Comparison of ENCODE assay signal across 38 cellular contexts in genomic region chr12:41076114-41076513, GRCh38.
"Had no signal": no experiment of that assay in that cellular context is flagged by ENCODE, and none has a peak within 500 bp of the region (broad histone marks: within the 10 kb centered on the region; RNA-seq: fewer than 3 reads in every experiment).

No MANE protein-coding gene starts in this region.

- H3K4me1 ChIP-seq: adrenal gland, body of pancreas, colonic mucosa, gastrocnemius medialis, heart left ventricle had no signal

- H3K27ac ChIP-seq: adrenal gland, body of pancreas, cardiac muscle cell, colonic mucosa, dorsolateral prefrontal cortex, gastrocnemius medialis, heart left ventricle, hepatocyte had no signal

- H3K9me3 Mint-ChIP-seq: activated CD4-positive, alpha-beta T cell treated with anti-CD3 and anti-CD28 coated beads, Interleukin-2, amount 10 ng/mL, durations not matched to agents 24 days and 14 days had no signal

- H3K27me3 ChIP-seq: adrenal gland, body of pancreas, cardiac muscle cell, colonic mucosa, dorsolateral prefrontal cortex, gastrocnemius medialis, heart left ventricle, hepatocyte had no signal

- H3K9me3 ChIP-seq: adrenal gland, colonic mucosa, gastrocnemius medialis had no signal

- H3K4me3 Mint-ChIP-seq: activated CD4-positive, alpha-beta memory T cell treated with anti-CD3 and anti-CD28 coated beads for 36 hours; activated CD4-positive, alpha-beta T cell treated with anti-CD3 and anti-CD28 coated beads for 36 hours; activated CD4-positive, alpha-beta T cell treated with anti-CD3 and anti-CD28 coated beads, Interleukin-2, amount 10 ng/mL, durations not matched to agents 24 days and 14 days; activated CD8-positive, alpha-beta memory T cell treated with anti-CD3 and anti-CD28 coated beads, Interleukin-2, amount 10 ng/mL, durations not matched to agents 7 days and 5 days; activated CD8-positive, alpha-beta T cell treated with anti-CD3 and anti-CD28 coated beads, Interleukin-2, amount 10 ng/mL, durations not matched to agents 7 days and 5 days; activated naive CD4-positive, alpha-beta T cell treated with anti-CD3 and anti-CD28 coated beads for 36 hours; activated naive CD4-positive, alpha-beta T cell treated with anti-CD3 and anti-CD28 coated beads, Interleukin-2, amount 50 U/mL, for 24 hours; activated naive CD8-positive, alpha-beta T cell treated with anti-CD3 and anti-CD28 coated beads for 36 hours; activated naive CD8-positive, alpha-beta T cell treated with anti-CD3 and anti-CD28 coated beads, Interleukin-2, amount 50 U/mL, for 24 hours; activated T-helper 1 cell treated with anti-CD3 and anti-CD28 coated beads, Interleukin-12 subunit alpha, Interleukin-12 subunit beta, Interleukin-2, Interleukin-4 antibody, amounts not matched to agents 30 ng/mL and 10 ng/mL and 1 ng/mL, durations not matched to agents 14 hours and 24 hours and 36 hours; dendritic cell treated with granulocyte-macrophage colony-stimulating factor and Interleukin-4, amounts not matched to agents 40 ng/mL and 50 ng/mL, for 4 days; endodermal cell; T-helper 17 cell; T-helper 2 cell treated with Interferon-gamma antibody and Interleukin-4, amounts not matched to agents 5 μg/mL and 100 μg/mL, for 36 hours had no signal

- ATAC-seq: activated CD4-positive, alpha-beta T cell treated with anti-CD3 and anti-CD28 coated beads for 36 hours; activated CD8-positive, alpha-beta memory T cell treated with anti-CD3 and anti-CD28 coated beads, Interleukin-2, amount 10 ng/mL, durations not matched to agents 7 days and 5 days; activated CD8-positive, alpha-beta T cell treated with anti-CD3 and anti-CD28 coated beads, Interleukin-2, amount 10 ng/mL, durations not matched to agents 7 days and 5 days; activated naive CD8-positive, alpha-beta T cell treated with anti-CD3 and anti-CD28 coated beads, Interleukin-2, amount 50 U/mL, for 24 hours; body of pancreas; gastrocnemius medialis; heart left ventricle; T-helper 17 cell had no signal

- H3K4me1 Mint-ChIP-seq: activated CD4-positive, alpha-beta T cell treated with anti-CD3 and anti-CD28 coated beads for 36 hours; activated CD4-positive, alpha-beta T cell treated with anti-CD3 and anti-CD28 coated beads, Interleukin-2, amount 10 ng/mL, durations not matched to agents 24 days and 14 days; activated CD8-positive, alpha-beta memory T cell treated with anti-CD3 and anti-CD28 coated beads, Interleukin-2, amount 10 ng/mL, durations not matched to agents 7 days and 5 days; activated naive CD4-positive, alpha-beta T cell treated with anti-CD3 and anti-CD28 coated beads, Interleukin-2, amount 50 U/mL, for 24 hours; activated naive CD8-positive, alpha-beta T cell treated with anti-CD3 and anti-CD28 coated beads for 36 hours; activated naive CD8-positive, alpha-beta T cell treated with anti-CD3 and anti-CD28 coated beads, Interleukin-2, amount 50 U/mL, for 24 hours; endodermal cell; T-helper 17 cell had no signal

- H3K27ac Mint-ChIP-seq: activated CD4-positive, alpha-beta memory T cell treated with anti-CD3 and anti-CD28 coated beads for 36 hours; activated CD4-positive, alpha-beta T cell treated with anti-CD3 and anti-CD28 coated beads for 36 hours; activated CD4-positive, alpha-beta T cell treated with anti-CD3 and anti-CD28 coated beads, Interleukin-2, amount 10 ng/mL, durations not matched to agents 24 days and 14 days; activated CD8-positive, alpha-beta memory T cell treated with anti-CD3 and anti-CD28 coated beads, Interleukin-2, amount 10 ng/mL, durations not matched to agents 7 days and 5 days; activated CD8-positive, alpha-beta T cell treated with anti-CD3 and anti-CD28 coated beads, Interleukin-2, amount 10 ng/mL, durations not matched to agents 7 days and 5 days; activated naive CD4-positive, alpha-beta T cell treated with anti-CD3 and anti-CD28 coated beads for 36 hours; activated naive CD4-positive, alpha-beta T cell treated with anti-CD3 and anti-CD28 coated beads, Interleukin-2, amount 50 U/mL, for 24 hours; activated naive CD8-positive, alpha-beta T cell treated with anti-CD3 and anti-CD28 coated beads for 36 hours; activated naive CD8-positive, alpha-beta T cell treated with anti-CD3 and anti-CD28 coated beads, Interleukin-2, amount 50 U/mL, for 24 hours; activated T-helper 1 cell treated with anti-CD3 and anti-CD28 coated beads, Interleukin-12 subunit alpha, Interleukin-12 subunit beta, Interleukin-2, Interleukin-4 antibody, amounts not matched to agents 30 ng/mL and 10 ng/mL and 1 ng/mL, durations not matched to agents 14 hours and 24 hours and 36 hours; activated T-helper 2 cell treated with anti-CD3 and anti-CD28 coated beads, Interferon-gamma antibody, Interleukin-2, Interleukin-4, amounts not matched to agents 10 μg/mL and 5 μg/mL and 100 μg/mL, durations not matched to agents 14 hours and 24 hours and 36 hours; dendritic cell treated with granulocyte-macrophage colony-stimulating factor and Interleukin-4, amounts not matched to agents 40 ng/mL and 50 ng/mL, for 4 days; endodermal cell; T-helper 17 cell; T-helper 2 cell treated with Interferon-gamma antibody and Interleukin-4, amounts not matched to agents 5 μg/mL and 100 μg/mL, for 36 hours had no signal

- H3K4me2 ChIP-seq: hepatocyte had no signal

- H3K27me3 Mint-ChIP-seq: activated CD4-positive, alpha-beta memory T cell treated with anti-CD3 and anti-CD28 coated beads for 36 hours; activated CD4-positive, alpha-beta T cell treated with anti-CD3 and anti-CD28 coated beads for 36 hours; activated CD4-positive, alpha-beta T cell treated with anti-CD3 and anti-CD28 coated beads, Interleukin-2, amount 10 ng/mL, durations not matched to agents 24 days and 14 days; activated CD8-positive, alpha-beta memory T cell treated with anti-CD3 and anti-CD28 coated beads, Interleukin-2, amount 10 ng/mL, durations not matched to agents 7 days and 5 days; activated naive CD4-positive, alpha-beta T cell treated with anti-CD3 and anti-CD28 coated beads, Interleukin-2, amount 50 U/mL, for 24 hours; activated naive CD8-positive, alpha-beta T cell treated with anti-CD3 and anti-CD28 coated beads for 36 hours; activated naive CD8-positive, alpha-beta T cell treated with anti-CD3 and anti-CD28 coated beads, Interleukin-2, amount 50 U/mL, for 24 hours; dendritic cell treated with granulocyte-macrophage colony-stimulating factor and Interleukin-4, amounts not matched to agents 40 ng/mL and 50 ng/mL, for 4 days; T-helper 17 cell had no signal

- H3K36me3 Mint-ChIP-seq: activated CD4-positive, alpha-beta memory T cell treated with anti-CD3 and anti-CD28 coated beads for 36 hours; activated CD8-positive, alpha-beta memory T cell treated with anti-CD3 and anti-CD28 coated beads, Interleukin-2, amount 10 ng/mL, durations not matched to agents 7 days and 5 days; activated naive CD4-positive, alpha-beta T cell treated with anti-CD3 and anti-CD28 coated beads, Interleukin-2, amount 50 U/mL, for 24 hours; activated naive CD8-positive, alpha-beta T cell treated with anti-CD3 and anti-CD28 coated beads for 36 hours had no signal

- H2AFZ ChIP-seq: hepatocyte had no signal

- H3K4me3 ChIP-seq: adrenal gland, body of pancreas, cardiac muscle cell, colonic mucosa, dorsolateral prefrontal cortex, gastrocnemius medialis, heart left ventricle, hepatocyte had no signal

- H3K36me3 ChIP-seq: adrenal gland, cardiac muscle cell, colonic mucosa, gastrocnemius medialis, heart left ventricle had no signal

- H3K79me2 ChIP-seq: hepatocyte had no signal

- DNase-seq: activated CD4-positive, alpha-beta memory T cell treated with anti-CD3 and anti-CD28 coated beads for 36 hours; activated CD4-positive, alpha-beta T cell treated with anti-CD3 and anti-CD28 coated beads for 36 hours; activated CD4-positive, alpha-beta T cell treated with anti-CD3 and anti-CD28 coated beads, Interleukin-2, amount 10 ng/mL, durations not matched to agents 24 days and 14 days; activated CD4-positive, CD25-positive, alpha-beta regulatory T cell; activated CD4-positive, CD25-positive, alpha-beta regulatory T cell treated with anti-CD3 and anti-CD28 coated beads, Interleukin-2, amount 50 U/mL, for 72 hours; activated CD8-positive, alpha-beta memory T cell treated with anti-CD3 and anti-CD28 coated beads, Interleukin-2, amount 10 ng/mL, durations not matched to agents 7 days and 5 days; activated CD8-positive, alpha-beta memory T cell treated with anti-CD3 and anti-CD28 coated beads, Interleukin-2, amount 50 U/mL, for 4 hours; activated CD8-positive, alpha-beta T cell treated with anti-CD3 and anti-CD28 coated beads, Interleukin-2, amount 10 ng/mL, durations not matched to agents 7 days and 5 days; activated effector memory CD4-positive, alpha-beta T cell treated with anti-CD3 and anti-CD28 coated beads, Interleukin-2, amount 50 U/mL, for 16 hours; activated naive CD4-positive, alpha-beta T cell treated with anti-CD3 and anti-CD28 coated beads for 36 hours; activated naive CD8-positive, alpha-beta T cell treated with anti-CD3 and anti-CD28 coated beads for 36 hours; activated naive CD8-positive, alpha-beta T cell treated with anti-CD3 and anti-CD28 coated beads, Interleukin-2, amount 50 U/mL, for 24 hours; activated T-cell treated with anti-CD3 and anti-CD28 coated beads, Interleukin-2, amount 50 U/mL, for 1 hour; activated T-cell treated with anti-CD3 and anti-CD28 coated beads, Interleukin-2, amount 50 U/mL, for 48 hours; adrenal gland; amygdala; aorta; body of pancreas; central memory CD4-positive, alpha-beta T cell; cerebellar nuclear complex; colonic mucosa; dorsolateral prefrontal cortex; effector memory CD4-positive, alpha-beta T cell; endodermal cell; foreskin fibroblast; gastrocnemius medialis; glutamatergic neuron; heart left ventricle; T-helper 1 cell; T-helper 17 cell; T1000 had no signal
